ENCODE assay signal across 1 cellular context in the genomic region with DNA sequence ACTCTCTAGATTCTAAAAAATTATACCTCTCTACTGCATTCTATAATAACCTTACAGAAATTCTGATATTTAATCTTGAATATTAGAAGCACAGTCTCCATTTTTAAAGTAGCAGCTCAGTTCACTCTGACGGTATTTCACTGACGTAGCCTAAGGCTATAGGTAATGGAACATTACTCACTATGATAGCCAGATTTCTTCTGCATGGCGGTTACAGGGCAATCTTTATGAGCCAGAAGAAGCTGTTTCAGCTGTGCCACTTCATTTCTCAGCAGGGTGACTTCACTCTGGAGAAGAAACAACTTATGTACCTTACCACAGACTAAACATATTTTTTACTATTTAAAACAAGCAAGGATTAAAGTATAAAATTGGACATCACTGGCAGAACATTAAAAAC.
TF ChIP-seq lines count a peak whose summit lies in the region.

No MANE protein-coding gene starts in this region.

TF ChIP-seq in HEK293, 187 proteins besides CTCF, POLR2A, EP300 and RAD21 (continued from another document and continues in another):
- TF ChIP-seq, protein P1, sequence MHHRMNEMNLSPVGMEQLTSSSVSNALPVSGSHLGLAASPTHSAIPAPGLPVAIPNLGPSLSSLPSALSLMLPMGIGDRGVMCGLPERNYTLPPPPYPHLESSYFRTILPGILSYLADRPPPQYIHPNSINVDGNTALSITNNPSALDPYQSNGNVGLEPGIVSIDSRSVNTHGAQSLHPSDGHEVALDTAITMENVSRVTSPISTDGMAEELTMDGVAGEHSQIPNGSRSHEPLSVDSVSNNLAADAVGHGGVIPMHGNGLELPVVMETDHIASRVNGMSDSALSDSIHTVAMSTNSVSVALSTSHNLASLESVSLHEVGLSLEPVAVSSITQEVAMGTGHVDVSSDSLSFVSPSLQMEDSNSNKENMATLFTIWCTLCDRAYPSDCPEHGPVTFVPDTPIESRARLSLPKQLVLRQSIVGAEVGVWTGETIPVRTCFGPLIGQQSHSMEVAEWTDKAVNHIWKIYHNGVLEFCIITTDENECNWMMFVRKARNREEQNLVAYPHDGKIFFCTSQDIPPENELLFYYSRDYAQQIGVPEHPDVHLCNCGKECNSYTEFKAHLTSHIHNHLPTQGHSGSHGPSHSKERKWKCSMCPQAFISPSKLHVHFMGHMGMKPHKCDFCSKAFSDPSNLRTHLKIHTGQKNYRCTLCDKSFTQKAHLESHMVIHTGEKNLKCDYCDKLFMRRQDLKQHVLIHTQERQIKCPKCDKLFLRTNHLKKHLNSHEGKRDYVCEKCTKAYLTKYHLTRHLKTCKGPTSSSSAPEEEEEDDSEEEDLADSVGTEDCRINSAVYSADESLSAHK (tag by site-specific recombination; IDR thresholded peaks at IDR 0.05): peak; percentile 93
- TF ChIP-seq GLI4 (tag by site-specific recombination; IDR thresholded peaks at IDR 0.05) (no peak), ZNF112 (tag by site-specific recombination; IDR thresholded peaks at IDR 0.05) (no peak), ZNF423 (tag by site-specific recombination; IDR thresholded peaks at IDR 0.05) (no peak), KLF10 (tag by site-specific recombination; IDR thresholded peaks at IDR 0.05) (no peak), KLF9 (tag by site-specific recombination; IDR thresholded peaks at IDR 0.05; ENCODE audit: low read depth) (no peak), ZBTB21 (tag by site-specific recombination; IDR thresholded peaks at IDR 0.05) (peak; percentile 60), ZNF133 (tag by site-specific recombination; IDR thresholded peaks at IDR 0.05) (no peak; the same call in 1 of the 2 replicates), OSR2 (tag by site-specific recombination; IDR thresholded peaks at IDR 0.05) (peak; percentile 81), ZNF433 (tag by site-specific recombination; IDR thresholded peaks at IDR 0.05; ENCODE audit: low read depth) (no peak), ZNF114 (tag by site-specific recombination; IDR thresholded peaks at IDR 0.05) (no peak), ZNF837 (tag by site-specific recombination; IDR thresholded peaks at IDR 0.05) (no peak), ZNF23 (tag by site-specific recombination; IDR thresholded peaks at IDR 0.05; ENCODE audit: borderline replicate concordance) (no peak), HOXD13 (CRISPR knock-in tag; IDR thresholded peaks at IDR 0.05; ENCODE audit: borderline replicate concordance) (no peak), ZNF558 (tag by site-specific recombination; IDR thresholded peaks at IDR 0.05) (no peak), ZSCAN23 (tag by site-specific recombination; IDR thresholded peaks at IDR 0.05) (no peak), ZSCAN16 (tag by site-specific recombination; IDR thresholded peaks at IDR 0.05) (no peak), PRDM1 (tag by site-specific recombination; IDR thresholded peaks at IDR 0.05) (no peak), ZNF48 (tag by site-specific recombination; IDR thresholded peaks at IDR 0.05) (no peak), ZNF654 (tag by site-specific recombination; IDR thresholded peaks at IDR 0.05; ENCODE audit: low read depth) (no peak), HOXC10 (CRISPR knock-in tag; IDR thresholded peaks at IDR 0.05) (no peak), ZNF473 (tag by site-specific recombination; IDR thresholded peaks at IDR 0.05) (no peak), ZFP3 (tag by site-specific recombination; IDR thresholded peaks at IDR 0.05; ENCODE audit: low read depth) (no peak), SP3 (tag by site-specific recombination; IDR thresholded peaks at IDR 0.05) (no peak), ZFHX2 (tag by site-specific recombination; conservative IDR thresholded peaks at IDR 0.05) (no peak)
- TF ChIP-seq, protein P2, sequence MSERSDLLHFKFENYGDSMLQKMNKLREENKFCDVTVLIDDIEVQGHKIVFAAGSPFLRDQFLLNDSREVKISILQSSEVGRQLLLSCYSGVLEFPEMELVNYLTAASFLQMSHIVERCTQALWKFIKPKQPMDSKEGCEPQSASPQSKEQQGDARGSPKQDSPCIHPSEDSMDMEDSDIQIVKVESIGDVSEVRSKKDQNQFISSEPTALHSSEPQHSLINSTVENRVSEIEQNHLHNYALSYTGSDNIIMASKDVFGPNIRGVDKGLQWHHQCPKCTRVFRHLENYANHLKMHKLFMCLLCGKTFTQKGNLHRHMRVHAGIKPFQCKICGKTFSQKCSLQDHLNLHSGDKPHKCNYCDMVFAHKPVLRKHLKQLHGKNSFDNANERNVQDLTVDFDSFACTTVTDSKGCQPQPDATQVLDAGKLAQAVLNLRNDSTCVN (tag by site-specific recombination; optimal IDR thresholded peaks at IDR 0.05): no peak
- TF ChIP-seq, protein P3, sequence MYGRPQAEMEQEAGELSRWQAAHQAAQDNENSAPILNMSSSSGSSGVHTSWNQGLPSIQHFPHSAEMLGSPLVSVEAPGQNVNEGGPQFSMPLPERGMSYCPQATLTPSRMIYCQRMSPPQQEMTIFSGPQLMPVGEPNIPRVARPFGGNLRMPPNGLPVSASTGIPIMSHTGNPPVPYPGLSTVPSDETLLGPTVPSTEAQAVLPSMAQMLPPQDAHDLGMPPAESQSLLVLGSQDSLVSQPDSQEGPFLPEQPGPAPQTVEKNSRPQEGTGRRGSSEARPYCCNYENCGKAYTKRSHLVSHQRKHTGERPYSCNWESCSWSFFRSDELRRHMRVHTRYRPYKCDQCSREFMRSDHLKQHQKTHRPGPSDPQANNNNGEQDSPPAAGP (tag by site-specific recombination; IDR thresholded peaks at IDR 0.05): no peak
- TF ChIP-seq, protein P4, sequence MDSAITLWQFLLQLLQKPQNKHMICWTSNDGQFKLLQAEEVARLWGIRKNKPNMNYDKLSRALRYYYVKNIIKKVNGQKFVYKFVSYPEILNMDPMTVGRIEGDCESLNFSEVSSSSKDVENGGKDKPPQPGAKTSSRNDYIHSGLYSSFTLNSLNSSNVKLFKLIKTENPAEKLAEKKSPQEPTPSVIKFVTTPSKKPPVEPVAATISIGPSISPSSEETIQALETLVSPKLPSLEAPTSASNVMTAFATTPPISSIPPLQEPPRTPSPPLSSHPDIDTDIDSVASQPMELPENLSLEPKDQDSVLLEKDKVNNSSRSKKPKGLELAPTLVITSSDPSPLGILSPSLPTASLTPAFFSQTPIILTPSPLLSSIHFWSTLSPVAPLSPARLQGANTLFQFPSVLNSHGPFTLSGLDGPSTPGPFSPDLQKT (IDR thresholded peaks at IDR 0.05; ENCODE audit: borderline replicate concordance, low read depth, low read length): no peak
- TF ChIP-seq, protein P5, sequence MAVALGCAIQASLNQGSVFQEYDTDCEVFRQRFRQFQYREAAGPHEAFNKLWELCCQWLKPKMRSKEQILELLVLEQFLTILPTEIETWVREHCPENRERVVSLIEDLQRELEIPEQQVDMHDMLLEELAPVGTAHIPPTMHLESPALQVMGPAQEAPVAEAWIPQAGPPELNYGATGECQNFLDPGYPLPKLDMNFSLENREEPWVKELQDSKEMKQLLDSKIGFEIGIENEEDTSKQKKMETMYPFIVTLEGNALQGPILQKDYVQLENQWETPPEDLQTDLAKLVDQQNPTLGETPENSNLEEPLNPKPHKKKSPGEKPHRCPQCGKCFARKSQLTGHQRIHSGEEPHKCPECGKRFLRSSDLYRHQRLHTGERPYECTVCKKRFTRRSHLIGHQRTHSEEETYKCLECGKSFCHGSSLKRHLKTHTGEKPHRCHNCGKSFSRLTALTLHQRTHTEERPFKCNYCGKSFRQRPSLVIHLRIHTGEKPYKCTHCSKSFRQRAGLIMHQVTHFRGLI (tag by site-specific recombination; IDR thresholded peaks at IDR 0.05): no peak
- TF ChIP-seq, protein P6, sequence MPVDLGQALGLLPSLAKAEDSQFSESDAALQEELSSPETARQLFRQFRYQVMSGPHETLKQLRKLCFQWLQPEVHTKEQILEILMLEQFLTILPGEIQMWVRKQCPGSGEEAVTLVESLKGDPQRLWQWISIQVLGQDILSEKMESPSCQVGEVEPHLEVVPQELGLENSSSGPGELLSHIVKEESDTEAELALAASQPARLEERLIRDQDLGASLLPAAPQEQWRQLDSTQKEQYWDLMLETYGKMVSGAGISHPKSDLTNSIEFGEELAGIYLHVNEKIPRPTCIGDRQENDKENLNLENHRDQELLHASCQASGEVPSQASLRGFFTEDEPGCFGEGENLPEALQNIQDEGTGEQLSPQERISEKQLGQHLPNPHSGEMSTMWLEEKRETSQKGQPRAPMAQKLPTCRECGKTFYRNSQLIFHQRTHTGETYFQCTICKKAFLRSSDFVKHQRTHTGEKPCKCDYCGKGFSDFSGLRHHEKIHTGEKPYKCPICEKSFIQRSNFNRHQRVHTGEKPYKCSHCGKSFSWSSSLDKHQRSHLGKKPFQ (tag by site-specific recombination; IDR thresholded peaks at IDR 0.05): peak; percentile 94
- TF ChIP-seq, protein P7, sequence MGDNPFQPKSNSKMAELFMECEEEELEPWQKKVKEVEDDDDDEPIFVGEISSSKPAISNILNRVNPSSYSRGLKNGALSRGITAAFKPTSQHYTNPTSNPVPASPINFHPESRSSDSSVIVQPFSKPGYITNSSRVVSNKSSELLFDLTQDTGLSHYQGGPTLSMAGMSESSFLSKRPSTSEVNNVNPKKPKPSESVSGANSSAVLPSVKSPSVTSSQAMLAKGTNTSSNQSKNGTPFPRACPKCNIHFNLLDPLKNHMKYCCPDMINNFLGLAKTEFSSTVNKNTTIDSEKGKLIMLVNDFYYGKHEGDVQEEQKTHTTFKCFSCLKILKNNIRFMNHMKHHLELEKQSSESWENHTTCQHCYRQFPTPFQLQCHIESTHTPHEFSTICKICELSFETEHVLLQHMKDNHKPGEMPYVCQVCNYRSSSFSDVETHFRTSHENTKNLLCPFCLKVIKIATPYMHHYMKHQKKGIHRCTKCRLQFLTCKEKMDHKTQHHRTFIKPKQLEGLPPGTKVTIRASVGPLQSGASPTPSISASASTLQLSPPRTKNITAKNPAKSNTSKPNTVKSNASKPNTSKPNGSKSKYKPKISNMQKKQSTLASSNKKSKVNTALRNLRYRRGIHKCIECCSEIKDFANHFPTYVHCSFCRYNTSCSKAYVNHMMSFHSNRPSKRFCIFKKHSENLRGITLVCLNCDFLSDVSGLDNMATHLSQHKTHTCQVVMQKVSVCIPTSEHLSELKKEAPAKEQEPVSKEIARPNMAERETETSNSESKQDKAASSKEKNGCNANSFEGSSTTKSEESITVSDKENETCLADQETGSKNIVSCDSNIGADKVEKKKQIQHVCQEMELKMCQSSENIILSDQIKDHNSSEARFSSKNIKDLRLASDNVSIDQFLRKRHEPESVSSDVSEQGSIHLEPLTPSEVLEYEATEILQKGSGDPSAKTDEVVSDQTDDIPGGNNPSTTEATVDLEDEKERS (tag by site-specific recombination; IDR thresholded peaks at IDR 0.05): no peak
- TF ChIP-seq, protein P8, sequence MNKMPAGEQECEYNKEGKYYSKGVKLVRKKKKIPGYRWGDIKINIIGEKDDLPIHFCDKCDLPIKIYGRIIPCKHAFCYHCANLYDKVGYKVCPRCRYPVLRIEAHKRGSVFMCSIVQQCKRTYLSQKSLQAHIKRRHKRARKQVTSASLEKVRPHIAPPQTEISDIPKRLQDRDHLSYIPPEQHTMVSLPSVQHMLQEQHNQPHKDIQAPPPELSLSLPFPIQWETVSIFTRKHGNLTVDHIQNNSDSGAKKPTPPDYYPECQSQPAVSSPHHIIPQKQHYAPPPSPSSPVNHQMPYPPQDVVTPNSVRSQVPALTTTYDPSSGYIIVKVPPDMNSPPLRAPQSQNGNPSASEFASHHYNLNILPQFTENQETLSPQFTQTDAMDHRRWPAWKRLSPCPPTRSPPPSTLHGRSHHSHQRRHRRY (tag by site-specific recombination; IDR thresholded peaks at IDR 0.05): no peak
- TF ChIP-seq, protein P9, sequence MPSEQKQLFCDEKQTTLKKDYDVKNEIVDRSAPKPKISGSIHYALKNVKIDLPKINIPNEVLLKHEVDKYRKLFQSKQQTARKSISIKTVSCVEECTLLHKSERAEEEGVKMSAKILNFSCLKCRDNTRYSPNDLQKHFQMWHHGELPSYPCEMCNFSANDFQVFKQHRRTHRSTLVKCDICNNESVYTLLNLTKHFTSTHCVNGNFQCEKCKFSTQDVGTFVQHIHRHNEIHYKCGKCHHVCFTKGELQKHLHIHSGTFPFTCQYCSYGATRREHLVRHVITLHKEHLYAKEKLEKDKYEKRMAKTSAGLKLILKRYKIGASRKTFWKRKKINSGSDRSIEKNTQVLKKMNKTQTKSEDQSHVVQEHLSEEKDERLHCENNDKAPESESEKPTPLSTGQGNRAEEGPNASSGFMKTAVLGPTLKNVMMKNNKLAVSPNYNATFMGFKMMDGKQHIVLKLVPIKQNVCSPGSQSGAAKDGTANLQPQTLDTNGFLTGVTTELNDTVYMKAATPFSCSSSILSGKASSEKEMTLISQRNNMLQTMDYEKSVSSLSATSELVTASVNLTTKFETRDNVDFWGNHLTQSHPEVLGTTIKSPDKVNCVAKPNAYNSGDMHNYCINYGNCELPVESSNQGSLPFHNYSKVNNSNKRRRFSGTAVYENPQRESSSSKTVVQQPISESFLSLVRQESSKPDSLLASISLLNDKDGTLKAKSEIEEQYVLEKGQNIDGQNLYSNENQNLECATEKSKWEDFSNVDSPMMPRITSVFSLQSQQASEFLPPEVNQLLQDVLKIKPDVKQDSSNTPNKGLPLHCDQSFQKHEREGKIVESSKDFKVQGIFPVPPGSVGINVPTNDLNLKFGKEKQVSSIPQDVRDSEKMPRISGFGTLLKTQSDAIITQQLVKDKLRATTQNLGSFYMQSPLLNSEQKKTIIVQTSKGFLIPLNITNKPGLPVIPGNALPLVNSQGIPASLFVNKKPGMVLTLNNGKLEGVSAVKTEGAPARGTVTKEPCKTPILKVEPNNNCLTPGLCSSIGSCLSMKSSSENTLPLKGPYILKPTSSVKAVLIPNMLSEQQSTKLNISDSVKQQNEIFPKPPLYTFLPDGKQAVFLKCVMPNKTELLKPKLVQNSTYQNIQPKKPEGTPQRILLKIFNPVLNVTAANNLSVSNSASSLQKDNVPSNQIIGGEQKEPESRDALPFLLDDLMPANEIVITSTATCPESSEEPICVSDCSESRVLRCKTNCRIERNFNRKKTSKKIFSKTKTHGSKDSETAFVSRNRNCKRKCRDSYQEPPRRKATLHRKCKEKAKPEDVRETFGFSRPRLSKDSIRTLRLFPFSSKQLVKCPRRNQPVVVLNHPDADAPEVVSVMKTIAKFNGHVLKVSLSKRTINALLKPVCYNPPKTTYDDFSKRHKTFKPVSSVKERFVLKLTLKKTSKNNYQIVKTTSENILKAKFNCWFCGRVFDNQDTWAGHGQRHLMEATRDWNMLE (tag by site-specific recombination; conservative IDR thresholded peaks at IDR 0.05; ENCODE audit: low read depth): no peak
- TF ChIP-seq, protein P10, sequence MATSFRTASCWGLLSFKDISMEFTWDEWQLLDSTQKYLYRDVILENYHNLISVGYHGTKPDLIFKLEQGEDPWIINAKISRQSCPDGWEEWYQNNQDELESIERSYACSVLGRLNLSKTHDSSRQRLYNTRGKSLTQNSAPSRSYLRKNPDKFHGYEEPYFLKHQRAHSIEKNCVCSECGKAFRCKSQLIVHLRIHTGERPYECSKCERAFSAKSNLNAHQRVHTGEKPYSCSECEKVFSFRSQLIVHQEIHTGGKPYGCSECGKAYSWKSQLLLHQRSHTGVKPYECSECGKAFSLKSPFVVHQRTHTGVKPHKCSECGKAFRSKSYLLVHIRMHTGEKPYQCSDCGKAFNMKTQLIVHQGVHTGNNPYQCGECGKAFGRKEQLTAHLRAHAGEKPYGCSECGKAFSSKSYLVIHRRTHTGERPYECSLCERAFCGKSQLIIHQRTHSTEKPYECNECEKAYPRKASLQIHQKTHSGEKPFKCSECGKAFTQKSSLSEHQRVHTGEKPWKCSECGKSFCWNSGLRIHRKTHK (tag by site-specific recombination; IDR thresholded peaks at IDR 0.05): no peak
